Comparison of ENCODE assay signal across 20 cellular contexts in the genomic region with DNA sequence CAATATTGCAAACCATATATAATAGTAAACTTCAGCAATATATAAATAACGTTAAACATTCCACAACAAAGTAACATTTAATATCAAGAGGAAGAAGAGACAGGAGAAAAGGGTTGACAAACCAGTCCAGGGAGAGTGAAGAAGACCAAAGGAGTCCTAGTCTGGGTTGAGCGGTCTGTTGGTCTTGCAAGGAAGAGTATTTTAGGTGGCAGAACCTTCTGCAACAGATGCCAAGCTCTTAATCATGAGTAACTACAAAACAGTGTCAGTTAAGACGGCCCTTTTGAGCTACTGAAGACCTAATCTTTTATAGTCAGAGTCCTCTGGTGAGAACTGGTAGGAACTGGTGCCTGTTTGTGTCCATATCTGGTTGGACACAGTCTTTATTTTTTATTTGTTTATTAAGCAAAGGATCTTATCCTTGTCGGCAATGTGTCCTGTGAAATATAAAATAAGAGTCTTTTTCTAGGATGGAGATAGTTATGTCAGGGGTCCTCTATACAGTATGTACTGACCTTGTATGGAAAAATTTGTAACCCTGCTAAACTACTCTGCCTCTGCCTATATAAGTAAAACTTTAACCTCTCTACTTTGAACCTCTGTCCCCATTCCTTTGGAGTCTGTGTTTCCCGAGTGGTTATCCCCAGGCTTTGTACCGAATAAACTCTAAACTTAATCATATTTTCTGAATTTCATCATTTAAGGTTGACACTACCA.
"Had no signal": no experiment of that assay in that cellular context is flagged by ENCODE, and none has a peak within 500 bp of the region (broad histone marks: within the 10 kb centered on the region; RNA-seq: fewer than 3 reads in every experiment).

No MANE protein-coding gene starts in this region.

- H3K27ac ChIP-seq: lower lobe of right lung, neural progenitor cell, spleen had no signal

- H3K4me1 Mint-ChIP-seq: activated T-helper 17 cell treated with anti-CD3 and anti-CD28 coated beads, Interleukin-2, amount 50 U/mL, for 72 hours; brain; neural progenitor cell had no signal

- H3K9me3 Mint-ChIP-seq: activated T-helper 17 cell treated with anti-CD3 and anti-CD28 coated beads, Interleukin-2, amount 50 U/mL, for 72 hours; neural progenitor cell had no signal

- H3K36me3 ChIP-seq: lower lobe of right lung had no signal

- H3K4me1 ChIP-seq: lower lobe of right lung, neural progenitor cell, spleen had no signal

- H3K27me3 ChIP-seq: neural progenitor cell, spleen had no signal

- DNase-seq: activated CD8-positive, alpha-beta memory T cell treated with anti-CD3 and anti-CD28 coated beads, Interleukin-2, amount 50 U/mL, for 4 hours; activated T-cell treated with anti-CD3 and anti-CD28 coated beads, Interleukin-2, amount 50 U/mL, for 24 hours; aorta; caudate nucleus; dermis blood vessel endothelial cell; effector CD8-positive, alpha-beta T cell; foreskin melanocyte; glutamatergic neuron; hippocampal formation; lower lobe of right lung; naive thymus-derived CD4-positive, alpha-beta T cell; spleen; stimulated activated CD4-positive, alpha-beta T cell treated with anti-CD3 and anti-CD28 coated beads, Interleukin-4, amount 100 ng/mL, for 1 hour; stimulated activated naive CD4-positive, alpha-beta T cell treated with Interleukin-2 at 50 U/mL for 16 hours had no signal

- H3K4me3 ChIP-seq: lower lobe of right lung, neural progenitor cell, spleen had no signal

- H3K27me3 Mint-ChIP-seq: activated T-cell treated with anti-CD3 and anti-CD28 coated beads, Interleukin-2, amount 50 U/mL, for 24 hours; activated T-helper 17 cell treated with anti-CD3 and anti-CD28 coated beads, Interleukin-2, amount 50 U/mL, for 72 hours; brain had no signal

- H3K4me3 Mint-ChIP-seq: activated T-cell treated with anti-CD3 and anti-CD28 coated beads, Interleukin-2, amount 50 U/mL, for 24 hours; activated T-helper 17 cell treated with anti-CD3 and anti-CD28 coated beads, Interleukin-2, amount 50 U/mL, for 72 hours; naive thymus-derived CD4-positive, alpha-beta T cell; neural progenitor cell; WTC11 had no signal

- H3K27ac Mint-ChIP-seq: activated naive CD4-positive, alpha-beta T cell treated with anti-CD3 and anti-CD28 coated beads, Interleukin-2, amount 50 U/mL, for 72 hours; activated T-cell treated with anti-CD3 and anti-CD28 coated beads, Interleukin-2, amount 50 U/mL, for 24 hours; activated T-helper 17 cell treated with anti-CD3 and anti-CD28 coated beads, Interleukin-2, amount 50 U/mL, for 72 hours; neural progenitor cell; WTC11 had no signal

- ATAC-seq: activated naive CD4-positive, alpha-beta T cell treated with anti-CD3 and anti-CD28 coated beads, Interleukin-2, amount 50 U/mL, for 72 hours; activated T-helper 17 cell treated with anti-CD3 and anti-CD28 coated beads, Interleukin-2, amount 50 U/mL, for 72 hours; esophagus mucosa; lower lobe of right lung; naive thymus-derived CD4-positive, alpha-beta T cell; WTC11 had no signal
